9 cellular contexts compared by ENCODE assay signal in genomic region chr14:94770251-94770749, GRCh38. TPM values are rescaled to one million over a fixed set of nuclear protein-coding genes. Genes with fewer than 3 reads are reported as not detected.
DNase-seq lines count a peak whose midpoint lies in the region; ATAC-seq and TF ChIP-seq lines count a peak whose summit lies in the region.
"Had no signal": no experiment of that assay in that cellular context is flagged by ENCODE, and none has a peak within 500 bp of the region (broad histone marks: within the 10 kb centered on the region; RNA-seq: fewer than 3 reads in every experiment).

No MANE protein-coding gene starts in this region.

- DNase-seq in CD8-positive, alpha-beta T cell: no peak
- DNase-seq in PC-3 (no peak), esophagus squamous epithelium (lab: John Stamatoyannopoulos, UW) (no peak), progenitor cell of endocrine pancreas (ENCODE audit: low spot score, unreplicated experiment) (no peak), 8988T (no peak)
- no peak for DNase-seq in NK-92 treated with Interleukin-12 subunit alpha and Interleukin-12 subunit beta, amount 100 ng/mL, for 24 hours (lab: John Stamatoyannopoulos, UW)
- DNase-seq: NCI-H187 had no signal

- peaks cover 9% of the 10 kb centered on the region for H3K4me1 ChIP-seq in CD8-positive, alpha-beta T cell (ENCODE audit: insufficient read depth, low read length)
- no peaks in the 10 kb centered on the region for H3K4me1 ChIP-seq in PC-3 (ENCODE audit: insufficient read depth, low read length)
- H3K4me1 ChIP-seq in esophagus squamous epithelium: peaks cover 21 to 47% (median 23%) of the 10 kb centered on the region in 3 donors

- no peaks in the 10 kb centered on the region for H3K9me3 ChIP-seq in CD8-positive, alpha-beta T cell (ENCODE audit: low read length)
- H3K9me3 ChIP-seq in PC-3 (ENCODE audit: low read length): no peaks in the 10 kb centered on the region
- no peaks in the 10 kb centered on the region for H3K9me3 ChIP-seq in esophagus squamous epithelium

- H3K9ac ChIP-seq in PC-3 (ENCODE audit: low read length): no peak overlapping the region

- H2AFZ ChIP-seq in PC-3 (ENCODE audit: low read length): no peak overlapping the region

- no peaks in the 10 kb centered on the region for H3K9me2 ChIP-seq in PC-3 (replicated peaks; ENCODE audit: low read length)

- H3K27me3 ChIP-seq in CD8-positive, alpha-beta T cell (ENCODE audit: insufficient read depth, low read length): peaks cover 32% of the 10 kb centered on the region
- H3K27me3 ChIP-seq in PC-3 (ENCODE audit: low read length): peaks cover 27% of the 10 kb centered on the region
- peaks cover 34 to 100% (median 59%) of the 10 kb centered on the region in 4 donors for H3K27me3 ChIP-seq in esophagus squamous epithelium

- no peak for TF ChIP-seq CTCF in CD8-positive, alpha-beta T cell (IDR thresholded peaks at IDR 0.05)
- no peak for TF ChIP-seq CTCF in PC-3 (conservative IDR thresholded peaks at IDR 0.05; ENCODE audit: low read depth, low read length)
- no peak for TF ChIP-seq CTCF in esophagus squamous epithelium (IDR thresholded peaks at IDR 0.05)
- no peak for TF ChIP-seq CTCF in progenitor cell of endocrine pancreas (IDR thresholded peaks at IDR 0.05; ENCODE audit: unreplicated experiment)

- no peak for ATAC-seq in CD8-positive, alpha-beta T cell
- ATAC-seq in PC-3 (no peak), HG02623 (IDR thresholded peaks at IDR 0.05; ENCODE audit: unreplicated experiment) (no peak), HG03045 (IDR thresholded peaks at IDR 0.05; ENCODE audit: unreplicated experiment) (no peak)

- CTCF ChIA-PET in CD8-positive, alpha-beta T cell (lab: Charles Lee): no interaction called here
- CTCF ChIA-PET in PC-3 (lab: Charles Lee): no interaction called here

- H4K20me1 ChIP-seq in PC-3 (ENCODE audit: low read length): no peaks in the 10 kb centered on the region

- no peak overlapping the region for H3K4me2 ChIP-seq in PC-3 (ENCODE audit: low read length)

- H3K4me3 Mint-ChIP-seq in CD8-positive, alpha-beta T cell: peak overlapping the region; percentile 63
- peak overlapping the region; percentile 16 for H3K4me3 Mint-ChIP-seq in progenitor cell of endocrine pancreas (ENCODE audit: low read depth)

- no peaks in the 10 kb centered on the region for H3K36me3 ChIP-seq in CD8-positive, alpha-beta T cell (ENCODE audit: insufficient read depth, low read length)
- H3K36me3 ChIP-seq in PC-3 (ENCODE audit: low read depth, low read length) (no peaks in the 10 kb centered on the region), esophagus squamous epithelium (no peaks in the 10 kb centered on the region)

- H3K36me3 Mint-ChIP-seq in CD8-positive, alpha-beta T cell: no peaks in the 10 kb centered on the region
- no peaks in the 10 kb centered on the region for H3K36me3 Mint-ChIP-seq in progenitor cell of endocrine pancreas (ENCODE audit: insufficient read depth)

- H3K4me1 Mint-ChIP-seq in CD8-positive, alpha-beta T cell (ENCODE audit: low read depth): peaks cover 20% of the 10 kb centered on the region
- peaks cover 9% of the 10 kb centered on the region for H3K4me1 Mint-ChIP-seq in progenitor cell of endocrine pancreas (ENCODE audit: low read depth)

- BruUV-seq in PC-3 (replicated peaks; lab: Mats Ljungman, UMichigan): no TSS peak

- no peak overlapping the region for H3K27ac ChIP-seq in CD8-positive, alpha-beta T cell (ENCODE audit: low read depth, low read length)
- H3K27ac ChIP-seq in PC-3 (ENCODE audit: low read length) (no peak overlapping the region), esophagus squamous epithelium (no peak overlapping the region)

- H3K27me3 Mint-ChIP-seq in CD8-positive, alpha-beta T cell (ENCODE audit: low read depth): peaks cover 68% of the 10 kb centered on the region
- H3K27me3 Mint-ChIP-seq in progenitor cell of endocrine pancreas: peaks cover 94% of the 10 kb centered on the region

- no peak for TF ChIP-seq POLR2A in esophagus squamous epithelium (IDR thresholded peaks at IDR 0.05)

- H3K4me3 ChIP-seq in CD8-positive, alpha-beta T cell (ENCODE audit: low read depth, low read length): peak overlapping the region; percentile 30
- H3K4me3 ChIP-seq in PC-3 (ENCODE audit: low read length) (peak overlapping the region; percentile 18; the same call in 1 of the 2 replicates), esophagus squamous epithelium (peak overlapping the region; percentile 27 to 73 (median 50))

- no peaks in the 10 kb centered on the region for H3K9me3 Mint-ChIP-seq in CD8-positive, alpha-beta T cell
- no peaks in the 10 kb centered on the region for H3K9me3 Mint-ChIP-seq in progenitor cell of endocrine pancreas (ENCODE audit: low read depth)

- intact Hi-C loops in CD8-positive, alpha-beta T cell (cut with DNase I, micrococcal nuclease): no loop called here
- intact Hi-C loops in PC-3 (cut with micrococcal nuclease): no loop called here
- intact Hi-C loops in esophagus squamous epithelium (cut with DNase I): no loop called here

- no peaks in the 10 kb centered on the region for H3F3A ChIP-seq in PC-3 (ENCODE audit: low read length, unreplicated experiment)

- POLR2A ChIA-PET in CD8-positive, alpha-beta T cell (lab: Charles Lee): no interaction called here
- POLR2A ChIA-PET in PC-3 (lab: Charles Lee; ENCODE audit: unreplicated experiment): no interaction called here

- no peaks in the 10 kb centered on the region for H3K79me2 ChIP-seq in PC-3 (ENCODE audit: low read length)

- no peak overlapping the region for H3K27ac Mint-ChIP-seq in CD8-positive, alpha-beta T cell
- peak overlapping the region; percentile 49 for H3K27ac Mint-ChIP-seq in progenitor cell of endocrine pancreas

- 7 to 11% methylated on average over 16 to 17 of the region's 18 CpGs for WGBS in esophagus squamous epithelium, 2 donors

RNA-seq across cellular contexts. Expression of gene GSC, which starts 0.4 kb away (rescaled TPM):
- not detected for total RNA-seq in CD8-positive, alpha-beta T cell
- not detected in 2 replicates for total RNA-seq in PC-3 (2014; rRNA removed)
- total RNA-seq in esophagus squamous epithelium: under 1 TPM in 1 of 4 donors, not detected in 3; 0.38 TPM
- total RNA-seq in progenitor cell of endocrine pancreas: not detected in 2 replicates
